18 cellular contexts compared by ENCODE assay signal in the genomic region with DNA sequence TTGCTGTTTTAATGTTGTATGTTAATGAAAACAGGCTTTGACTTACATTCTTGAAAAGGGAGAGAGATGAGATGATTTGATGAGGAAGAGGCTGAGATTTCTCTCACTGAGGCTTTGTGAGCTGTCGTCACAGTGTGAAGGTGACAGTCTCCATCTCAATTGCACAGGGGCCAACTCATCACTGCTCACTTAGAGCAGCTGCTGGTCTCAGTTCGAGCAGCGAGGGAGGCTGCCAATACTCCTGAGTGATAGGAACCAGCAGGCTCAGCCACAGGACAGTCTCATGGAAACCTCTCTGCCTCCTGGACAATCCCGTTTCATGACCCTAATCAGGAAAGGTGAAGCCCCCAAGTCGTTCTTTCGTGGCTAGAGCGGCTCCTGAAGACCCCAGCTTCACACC.
DNase-seq lines count a peak whose midpoint lies in the region; ATAC-seq and TF ChIP-seq lines count a peak whose summit lies in the region.
"Had no signal": no experiment of that assay in that cellular context is flagged by ENCODE, and none has a peak within 500 bp of the region (broad histone marks: within the 10 kb centered on the region; RNA-seq: fewer than 3 reads in every experiment).

No MANE protein-coding gene starts in this region.

- H2AFZ ChIP-seq in neural cell (ENCODE audit: low read depth, low read length): no peak overlapping the region

- peak overlapping the region; percentile 53 for H3K4me2 ChIP-seq in neural cell (ENCODE audit: low read length)
- H3K4me2 ChIP-seq: GM23338 had no signal

- ATAC-seq in Right ventricle myocardium inferior: peak; percentile 93
- ATAC-seq in HG03439 (IDR thresholded peaks at IDR 0.05; ENCODE audit: unreplicated experiment): no peak
- no peak for ATAC-seq in GM18517 (IDR thresholded peaks at IDR 0.05; ENCODE audit: unreplicated experiment)
- ATAC-seq in esophagus mucosa: no peak
- no peak for ATAC-seq in GM21447 (IDR thresholded peaks at IDR 0.05; ENCODE audit: unreplicated experiment)
- ATAC-seq: CD8-positive, alpha-beta T cell; GM23338; PC-3 had no signal

- TF ChIP-seq CTCF in left ventricle myocardium inferior (IDR thresholded peaks at IDR 0.05; ENCODE audit: borderline replicate concordance) (no peak), neural cell (IDR thresholded peaks at IDR 0.05; ENCODE audit: poor library complexity, severe bottlenecking) (no peak)

- intact Hi-C loops in Right ventricle myocardium inferior (cut with DNase I): no loop called here
- intact Hi-C loops in cardiac septum (cut with DNase I): loop anchor here (5.0 kb wide), 2 partner anchors 171 to 406 kb away; a partner anchor contains a TSS
- intact Hi-C loops in left ventricle myocardium inferior (cut with micrococcal nuclease): no loop called here

- no peak overlapping the region for H3K4me3 ChIP-seq in left ventricle myocardium inferior
- H3K4me3 ChIP-seq in neural cell (ENCODE audit: low read length): peak overlapping the region; percentile 44
- H3K4me3 ChIP-seq: GM23338 had no signal

- no peaks in the 10 kb centered on the region for H3K9me3 ChIP-seq in left ventricle myocardium inferior (replicated peaks)
- H3K9me3 ChIP-seq in neural cell (ENCODE audit: low read length): no peaks in the 10 kb centered on the region

- H3K9me2 ChIP-seq in neural cell (ENCODE audit: insufficient read depth, low read length): no peaks in the 10 kb centered on the region

- peaks cover 3% of the 10 kb centered on the region for H3F3A ChIP-seq in neural cell (ENCODE audit: insufficient read depth, low read length, poor library complexity, severe bottlenecking)

- H4K20me1 ChIP-seq in neural cell (ENCODE audit: insufficient read depth): no peaks in the 10 kb centered on the region

- no peak for DNase-seq in Right ventricle myocardium inferior (ENCODE audit: missing footprints)
- no peak for DNase-seq in cardiac septum (ENCODE audit: low spot score)
- peak; percentile 38 for DNase-seq in left ventricle myocardium inferior
- DNase-seq: 8988T; CD8-positive, alpha-beta T cell; DMS79; KG1; NCI-H2029; NCI-H2171; NCI-H774; PC-3 had no signal

- peak; percentile 10 for TF ChIP-seq RAD21 in neural cell (conservative IDR thresholded peaks at IDR 0.05)

- H3K36me3 ChIP-seq in left ventricle myocardium inferior: no peaks in the 10 kb centered on the region
- no peaks in the 10 kb centered on the region for H3K36me3 ChIP-seq in neural cell (ENCODE audit: insufficient read depth, low read length)

- peak overlapping the region; percentile 85 for H3K27ac ChIP-seq in left ventricle myocardium inferior (replicated peaks)
- H3K27ac ChIP-seq in neural cell (ENCODE audit: low read length): peak overlapping the region; percentile 84
- H3K27ac ChIP-seq: RWPE1 had no signal

- peak overlapping the region; percentile 47 for H3K9ac ChIP-seq in neural cell (ENCODE audit: low read length)

- no peaks in the 10 kb centered on the region for H3K27me3 ChIP-seq in left ventricle myocardium inferior (ENCODE audit: low read depth)
- H3K27me3 ChIP-seq in neural cell (ENCODE audit: insufficient read depth, low read depth, low read length): no peaks in the 10 kb centered on the region

- H3K79me2 ChIP-seq in neural cell (replicated peaks; ENCODE audit: insufficient read depth, low read length): no peaks in the 10 kb centered on the region

- H3K4me1 ChIP-seq in left ventricle myocardium inferior: peaks cover 32% of the 10 kb centered on the region

- no peak for TF ChIP-seq EP300 in neural cell (conservative IDR thresholded peaks at IDR 0.05; ENCODE audit: poor library complexity, severe bottlenecking)

TF ChIP-seq in neural cell, 6 proteins besides CTCF, POLR2A, EP300 and RAD21:
- peak; percentile 43 for TF ChIP-seq POLR2AphosphoS5 (IDR thresholded peaks at IDR 0.05)
- no peak for TF ChIP-seq SMC3 (conservative IDR thresholded peaks at IDR 0.05; ENCODE audit: poor library complexity)
- TF ChIP-seq, protein P1, sequence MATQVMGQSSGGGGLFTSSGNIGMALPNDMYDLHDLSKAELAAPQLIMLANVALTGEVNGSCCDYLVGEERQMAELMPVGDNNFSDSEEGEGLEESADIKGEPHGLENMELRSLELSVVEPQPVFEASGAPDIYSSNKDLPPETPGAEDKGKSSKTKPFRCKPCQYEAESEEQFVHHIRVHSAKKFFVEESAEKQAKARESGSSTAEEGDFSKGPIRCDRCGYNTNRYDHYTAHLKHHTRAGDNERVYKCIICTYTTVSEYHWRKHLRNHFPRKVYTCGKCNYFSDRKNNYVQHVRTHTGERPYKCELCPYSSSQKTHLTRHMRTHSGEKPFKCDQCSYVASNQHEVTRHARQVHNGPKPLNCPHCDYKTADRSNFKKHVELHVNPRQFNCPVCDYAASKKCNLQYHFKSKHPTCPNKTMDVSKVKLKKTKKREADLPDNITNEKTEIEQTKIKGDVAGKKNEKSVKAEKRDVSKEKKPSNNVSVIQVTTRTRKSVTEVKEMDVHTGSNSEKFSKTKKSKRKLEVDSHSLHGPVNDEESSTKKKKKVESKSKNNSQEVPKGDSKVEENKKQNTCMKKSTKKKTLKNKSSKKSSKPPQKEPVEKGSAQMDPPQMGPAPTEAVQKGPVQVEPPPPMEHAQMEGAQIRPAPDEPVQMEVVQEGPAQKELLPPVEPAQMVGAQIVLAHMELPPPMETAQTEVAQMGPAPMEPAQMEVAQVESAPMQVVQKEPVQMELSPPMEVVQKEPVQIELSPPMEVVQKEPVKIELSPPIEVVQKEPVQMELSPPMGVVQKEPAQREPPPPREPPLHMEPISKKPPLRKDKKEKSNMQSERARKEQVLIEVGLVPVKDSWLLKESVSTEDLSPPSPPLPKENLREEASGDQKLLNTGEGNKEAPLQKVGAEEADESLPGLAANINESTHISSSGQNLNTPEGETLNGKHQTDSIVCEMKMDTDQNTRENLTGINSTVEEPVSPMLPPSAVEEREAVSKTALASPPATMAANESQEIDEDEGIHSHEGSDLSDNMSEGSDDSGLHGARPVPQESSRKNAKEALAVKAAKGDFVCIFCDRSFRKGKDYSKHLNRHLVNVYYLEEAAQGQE (IDR thresholded peaks at IDR 0.05; ENCODE audit: borderline replicate concordance): peak; percentile 25
- no peak for TF ChIP-seq MXI1 (conservative IDR thresholded peaks at IDR 0.05; ENCODE audit: poor library complexity, severe bottlenecking)
- TF ChIP-seq EZH2 (IDR thresholded peaks at IDR 0.05; ENCODE audit: borderline replicate concordance, insufficient read depth, low read length, poor library complexity, severe bottlenecking): no peak
- no peak for TF ChIP-seq TAF1 (IDR thresholded peaks at IDR 0.05; ENCODE audit: low read depth)
